In the genomic region with DNA sequence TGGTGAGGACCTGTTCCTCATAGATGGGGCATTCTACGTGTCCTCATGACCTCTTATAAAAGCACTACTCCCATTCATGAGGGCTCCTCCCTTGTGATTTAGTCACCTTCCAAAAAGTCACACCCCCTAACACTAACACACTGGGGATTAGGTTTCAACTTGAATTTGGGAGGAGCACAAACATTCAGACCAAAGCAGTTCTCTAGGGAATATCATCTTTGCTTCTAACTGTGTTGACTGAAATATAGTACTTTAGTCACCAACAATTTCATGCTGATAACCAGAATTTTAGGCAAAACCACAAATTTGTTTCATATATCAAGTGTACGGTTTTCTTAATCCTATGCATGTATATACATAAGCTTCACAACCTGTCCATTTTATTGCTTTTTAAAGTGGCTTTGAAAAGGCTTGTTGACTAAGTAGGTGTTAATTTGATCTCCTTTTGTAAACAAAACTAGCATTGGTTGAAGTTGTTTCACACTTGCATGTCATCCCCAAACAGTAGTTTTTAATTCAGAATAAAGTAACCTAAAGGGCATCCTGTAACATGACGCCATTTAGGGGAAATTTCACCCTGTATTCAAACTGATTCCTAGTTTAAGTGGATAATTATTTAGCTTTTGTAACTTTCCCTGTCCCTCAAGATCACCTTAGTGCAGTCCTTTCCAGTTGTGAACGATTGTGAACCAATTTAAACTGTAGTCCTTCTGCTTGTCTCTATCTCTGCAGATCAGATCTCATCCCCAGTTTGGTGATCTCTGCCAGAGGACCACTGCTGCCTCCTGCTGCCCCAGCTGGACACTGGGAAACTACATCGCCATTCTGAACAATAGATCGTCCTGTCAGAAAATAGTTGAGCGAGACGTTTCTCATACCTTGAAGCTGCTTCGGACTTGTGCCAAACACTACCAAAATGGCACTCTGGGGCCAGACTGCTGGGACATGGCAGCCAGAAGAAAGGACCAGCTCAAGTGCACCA, we compare ENCODE assay signal across 1 cellular context.
TF ChIP-seq lines count a peak whose summit lies in the region.

No MANE protein-coding gene starts in this region.

TF ChIP-seq in liver, 16 proteins besides CTCF, POLR2A, EP300 and RAD21 (continued from another document):
- TF ChIP-seq, protein P1, sequence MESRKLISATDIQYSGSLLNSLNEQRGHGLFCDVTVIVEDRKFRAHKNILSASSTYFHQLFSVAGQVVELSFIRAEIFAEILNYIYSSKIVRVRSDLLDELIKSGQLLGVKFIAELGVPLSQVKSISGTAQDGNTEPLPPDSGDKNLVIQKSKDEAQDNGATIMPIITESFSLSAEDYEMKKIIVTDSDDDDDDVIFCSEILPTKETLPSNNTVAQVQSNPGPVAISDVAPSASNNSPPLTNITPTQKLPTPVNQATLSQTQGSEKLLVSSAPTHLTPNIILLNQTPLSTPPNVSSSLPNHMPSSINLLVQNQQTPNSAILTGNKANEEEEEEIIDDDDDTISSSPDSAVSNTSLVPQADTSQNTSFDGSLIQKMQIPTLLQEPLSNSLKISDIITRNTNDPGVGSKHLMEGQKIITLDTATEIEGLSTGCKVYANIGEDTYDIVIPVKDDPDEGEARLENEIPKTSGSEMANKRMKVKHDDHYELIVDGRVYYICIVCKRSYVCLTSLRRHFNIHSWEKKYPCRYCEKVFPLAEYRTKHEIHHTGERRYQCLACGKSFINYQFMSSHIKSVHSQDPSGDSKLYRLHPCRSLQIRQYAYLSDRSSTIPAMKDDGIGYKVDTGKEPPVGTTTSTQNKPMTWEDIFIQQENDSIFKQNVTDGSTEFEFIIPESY (IDR thresholded peaks at IDR 0.05) = no peak
- TF ChIP-seq HNF4G (IDR thresholded peaks at IDR 0.05) (no peak), JUND (IDR thresholded peaks at IDR 0.05) (no peak), SP1 (IDR thresholded peaks at IDR 0.05) (no peak), HNF4A (conservative IDR thresholded peaks at IDR 0.05) (peak in 1 of 2 donors; percentile 18), RXRA (IDR thresholded peaks at IDR 0.05) (peak; percentile 27 to 38), EGR1 (IDR thresholded peaks at IDR 0.05; ENCODE audit: low read depth in 2 of 2) (no peak), FOXA2 (IDR thresholded peaks at IDR 0.05) (no peak), FOXA1 (IDR thresholded peaks at IDR 0.05) (no peak)
- TF ChIP-seq, protein P2, sequence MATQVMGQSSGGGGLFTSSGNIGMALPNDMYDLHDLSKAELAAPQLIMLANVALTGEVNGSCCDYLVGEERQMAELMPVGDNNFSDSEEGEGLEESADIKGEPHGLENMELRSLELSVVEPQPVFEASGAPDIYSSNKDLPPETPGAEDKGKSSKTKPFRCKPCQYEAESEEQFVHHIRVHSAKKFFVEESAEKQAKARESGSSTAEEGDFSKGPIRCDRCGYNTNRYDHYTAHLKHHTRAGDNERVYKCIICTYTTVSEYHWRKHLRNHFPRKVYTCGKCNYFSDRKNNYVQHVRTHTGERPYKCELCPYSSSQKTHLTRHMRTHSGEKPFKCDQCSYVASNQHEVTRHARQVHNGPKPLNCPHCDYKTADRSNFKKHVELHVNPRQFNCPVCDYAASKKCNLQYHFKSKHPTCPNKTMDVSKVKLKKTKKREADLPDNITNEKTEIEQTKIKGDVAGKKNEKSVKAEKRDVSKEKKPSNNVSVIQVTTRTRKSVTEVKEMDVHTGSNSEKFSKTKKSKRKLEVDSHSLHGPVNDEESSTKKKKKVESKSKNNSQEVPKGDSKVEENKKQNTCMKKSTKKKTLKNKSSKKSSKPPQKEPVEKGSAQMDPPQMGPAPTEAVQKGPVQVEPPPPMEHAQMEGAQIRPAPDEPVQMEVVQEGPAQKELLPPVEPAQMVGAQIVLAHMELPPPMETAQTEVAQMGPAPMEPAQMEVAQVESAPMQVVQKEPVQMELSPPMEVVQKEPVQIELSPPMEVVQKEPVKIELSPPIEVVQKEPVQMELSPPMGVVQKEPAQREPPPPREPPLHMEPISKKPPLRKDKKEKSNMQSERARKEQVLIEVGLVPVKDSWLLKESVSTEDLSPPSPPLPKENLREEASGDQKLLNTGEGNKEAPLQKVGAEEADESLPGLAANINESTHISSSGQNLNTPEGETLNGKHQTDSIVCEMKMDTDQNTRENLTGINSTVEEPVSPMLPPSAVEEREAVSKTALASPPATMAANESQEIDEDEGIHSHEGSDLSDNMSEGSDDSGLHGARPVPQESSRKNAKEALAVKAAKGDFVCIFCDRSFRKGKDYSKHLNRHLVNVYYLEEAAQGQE (IDR thresholded peaks at IDR 0.05) = no peak
- TF ChIP-seq, protein P3, sequence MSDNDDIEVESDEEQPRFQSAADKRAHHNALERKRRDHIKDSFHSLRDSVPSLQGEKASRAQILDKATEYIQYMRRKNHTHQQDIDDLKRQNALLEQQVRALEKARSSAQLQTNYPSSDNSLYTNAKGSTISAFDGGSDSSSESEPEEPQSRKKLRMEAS (IDR thresholded peaks at IDR 0.05) = no peak
